Comparison of ENCODE assay signal across 11 cellular contexts in the genomic region with DNA sequence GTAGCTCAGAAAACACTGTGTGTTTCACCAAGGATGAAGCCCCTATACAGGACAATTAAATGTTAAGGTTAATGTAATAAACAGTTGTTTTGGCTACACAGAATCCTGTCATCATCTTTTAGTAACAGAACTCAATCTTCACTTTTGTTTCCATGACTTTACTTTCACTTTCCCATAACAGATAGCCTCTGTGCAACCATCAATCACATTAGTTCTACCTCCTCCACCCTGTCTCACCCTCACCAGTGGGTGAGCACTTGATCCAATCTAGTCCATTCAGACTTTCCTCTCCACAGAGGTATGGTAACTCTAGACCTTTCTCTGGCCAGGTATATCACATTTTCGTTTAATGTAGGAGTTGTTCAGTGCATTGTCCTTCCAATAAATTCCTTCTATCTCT.
DNase-seq lines count a peak whose midpoint lies in the region; ATAC-seq and TF ChIP-seq lines count a peak whose summit lies in the region.
"Had no signal": no experiment of that assay in that cellular context is flagged by ENCODE, and none has a peak within 500 bp of the region (broad histone marks: within the 10 kb centered on the region; RNA-seq: fewer than 3 reads in every experiment).

No MANE protein-coding gene starts in this region.

- no peak overlapping the region for H3K27ac ChIP-seq in Panc1 (ENCODE audit: low read length)
- H3K27ac ChIP-seq: KMS-11 had no signal

- no peaks in the 10 kb centered on the region for H3K27me3 ChIP-seq in Panc1 (ENCODE audit: control insufficient read depth, insufficient read depth, low read length)

- H3K4me1 Mint-ChIP-seq in activated T-cell treated with anti-CD3 and anti-CD28 coated beads, Interleukin-2, amount 50 U/mL, for 72 hours (ENCODE audit: low read depth) = peaks cover 13% of the 10 kb centered on the region

- H3K36me3 ChIP-seq in Panc1 (ENCODE audit: control insufficient read depth, insufficient read depth, low read length) = no peaks in the 10 kb centered on the region

- no peaks in the 10 kb centered on the region for H3K27me3 Mint-ChIP-seq in activated T-cell treated with anti-CD3 and anti-CD28 coated beads, Interleukin-2, amount 50 U/mL, for 72 hours (ENCODE audit: low read depth)
- H3K27me3 Mint-ChIP-seq: dendritic cell treated with granulocyte-macrophage colony-stimulating factor and Interleukin-4, amounts not matched to agents 40 ng/mL and 50 ng/mL, for 4 days had no signal

- no peak for TF ChIP-seq CTCF in Panc1 (IDR thresholded peaks at IDR 0.05)

- no peaks in the 10 kb centered on the region for H3K4me1 ChIP-seq in Panc1 (ENCODE audit: control insufficient read depth, insufficient read depth, low read length)

- peak; percentile 67 to 76 for ATAC-seq in activated T-cell treated with anti-CD3 and anti-CD28 coated beads, Interleukin-2, amount 50 U/mL, for 72 hours (replicated peaks in 1 of 2)
- ATAC-seq in HG02610 (IDR thresholded peaks at IDR 0.05; ENCODE audit: unreplicated experiment) (peak; percentile 78), Panc1 (peak; percentile 66), HG03280 (IDR thresholded peaks at IDR 0.05; ENCODE audit: unreplicated experiment) (no peak), left colon (no peak)

- intact Hi-C loops in Panc1 (cut with micrococcal nuclease; ENCODE audit: unreplicated experiment) = no loop called here
- intact Hi-C loops in left colon (cut with DNase I, micrococcal nuclease) = no loop called here

- POLR2A ChIA-PET in Panc1 (lab: Charles Lee) = interaction anchor here (0.7 kb wide), 1 partner anchor 1994 kb away, joined by 3 read pairs; no protein-coding TSS in a partner anchor

- H3K4me3 Mint-ChIP-seq in activated T-cell treated with anti-CD3 and anti-CD28 coated beads, Interleukin-2, amount 50 U/mL, for 72 hours = peak overlapping the region; percentile 24 to 41
- H3K4me3 Mint-ChIP-seq: dendritic cell treated with granulocyte-macrophage colony-stimulating factor and Interleukin-4, amounts not matched to agents 40 ng/mL and 50 ng/mL, for 4 days had no signal

- CTCF ChIA-PET in Panc1 (lab: Charles Lee) = no interaction called here

- peak overlapping the region; percentile 76 for H3K27ac Mint-ChIP-seq in activated T-cell treated with anti-CD3 and anti-CD28 coated beads, Interleukin-2, amount 50 U/mL, for 72 hours
- H3K27ac Mint-ChIP-seq: dendritic cell treated with granulocyte-macrophage colony-stimulating factor and Interleukin-4, amounts not matched to agents 40 ng/mL and 50 ng/mL, for 4 days had no signal

- no peaks in the 10 kb centered on the region for H3K36me3 Mint-ChIP-seq in activated T-cell treated with anti-CD3 and anti-CD28 coated beads, Interleukin-2, amount 50 U/mL, for 72 hours (ENCODE audit: insufficient read depth in 2 of 2)

- peak in 1 of 2 donors; percentile 2 for DNase-seq in activated T-cell treated with anti-CD3 and anti-CD28 coated beads, Interleukin-2, amount 50 U/mL, for 72 hours
- no peak for DNase-seq in activated T-cell treated with anti-CD3 and anti-CD28 coated beads, Interleukin-2, amount 50 U/mL, for 48 hours
- DNase-seq in Panc1 (ENCODE audit: low read depth, low spot score) (no peak), skeletal muscle cell (ENCODE audit: low read depth) (no peak), ecto neural progenitor cell (ENCODE audit: low spot score) (no peak), left colon (no peak)
- DNase-seq: T-helper 9 cell had no signal

- H3K9me3 ChIP-seq in Panc1 (ENCODE audit: control insufficient read depth, insufficient read depth, low read depth, low read length) = peaks cover 3% of the 10 kb centered on the region; the same call in 1 of the 2 replicates

- in situ Hi-C loops in Panc1 (cut with HindIII; ENCODE audit: low pct_unique_long_range_greater_than_20kb, low sequenced_read_pairs) = no loop called here

- H3K4me3 ChIP-seq in Panc1 (ENCODE audit: low read depth in 2 of 2, low read length in 2 of 2) (peak overlapping the region in 1 of 2 experiments; percentile 9; a peak in 2 of 4 replicates), skeletal muscle cell (ENCODE audit: low read depth, low read length) (peak overlapping the region; percentile 14)

- BruUV-seq in Panc1 (replicated peaks; lab: Mats Ljungman, UMichigan) = no TSS peak

- H3K9me3 Mint-ChIP-seq in activated T-cell treated with anti-CD3 and anti-CD28 coated beads, Interleukin-2, amount 50 U/mL, for 72 hours = peaks cover 0 to 2% of the 10 kb centered on the region in 2 donors
- H3K9me3 Mint-ChIP-seq: dendritic cell treated with granulocyte-macrophage colony-stimulating factor and Interleukin-4, amounts not matched to agents 40 ng/mL and 50 ng/mL, for 4 days had no signal

Comparison
In these comparisons a context has a peak if more than half of its experiments do, and no peak if none do; other contexts are left out.
1. ATAC-seq: peak in activated T-cell treated with anti-CD3 and anti-CD28 coated beads, Interleukin-2, amount 50 U/mL, for 72 hours (2 of 2), HG02610 (single experiment) and Panc1 (single experiment); none in HG03280 (single experiment) and left colon (single experiment).